8 cellular contexts compared by ENCODE assay signal in the genomic region with DNA sequence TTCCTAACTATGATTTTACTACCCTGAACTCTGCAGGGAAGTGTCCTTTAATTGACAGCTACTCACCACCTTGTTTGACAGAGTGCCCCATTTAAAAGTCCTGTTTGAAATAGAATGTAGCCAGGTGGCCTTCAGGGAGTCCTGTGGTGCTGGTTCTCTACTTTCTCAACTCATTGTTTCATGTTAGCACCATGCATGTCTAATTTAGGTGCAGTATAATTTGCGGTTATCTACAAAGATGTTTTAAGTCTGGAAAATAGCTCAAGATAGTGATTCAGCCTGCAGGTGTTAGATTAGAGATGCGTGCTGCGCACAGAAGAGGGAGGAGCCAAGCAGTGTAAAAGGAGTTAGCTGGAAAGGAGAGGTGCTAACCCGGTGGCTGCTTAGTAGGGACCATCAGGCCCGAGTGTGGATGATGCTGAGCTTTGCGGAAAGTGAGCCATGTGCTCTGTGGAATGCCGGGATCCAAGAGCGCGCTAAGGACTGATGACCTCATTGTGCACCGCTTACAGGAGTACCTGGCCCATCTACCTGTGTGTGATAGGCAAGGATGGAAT. TPM values are rescaled to one million over a fixed set of nuclear protein-coding genes. Genes with fewer than 3 reads are reported as not detected.
A peak's percentile ranks its signal among the peaks of the same experiment; 100 is the strongest.
DNase-seq lines count a peak whose midpoint lies in the region; ATAC-seq and TF ChIP-seq lines count a peak whose summit lies in the region.

No MANE protein-coding gene starts in this region.

- peak overlapping the region; percentile 70 to 86 (median 79) for H3K4me3 ChIP-seq in esophagus squamous epithelium
- peak overlapping the region; percentile 83 for H3K4me3 ChIP-seq in retinal pigment epithelial cell (ENCODE audit: low read length)

- peak in 1 of 4 donors; percentile 25 for TF ChIP-seq POLR2A in esophagus squamous epithelium (IDR thresholded peaks at IDR 0.05)

- WGBS in esophagus squamous epithelium, 2 donors: 20 to 23% methylated on average over 10 of the region's 10 CpGs

- H3K4me1 ChIP-seq in esophagus squamous epithelium: peaks cover 23 to 49% (median 28%) of the 10 kb centered on the region in 3 donors

- no peaks in the 10 kb centered on the region for H3K27me3 ChIP-seq in esophagus squamous epithelium

- no peak for TF ChIP-seq CTCF in esophagus squamous epithelium (IDR thresholded peaks at IDR 0.05)
- no peak for TF ChIP-seq CTCF in retinal pigment epithelial cell (conservative IDR thresholded peaks at IDR 0.05; ENCODE audit: low read depth, low read length)
- no peak for TF ChIP-seq CTCF in omental fat pad (IDR thresholded peaks at IDR 0.05)

- peak overlapping the region; percentile 91 to 98 (median 94) for H3K27ac ChIP-seq in esophagus squamous epithelium

- ATAC-seq in GM21381 (IDR thresholded peaks at IDR 0.05; ENCODE audit: unreplicated experiment) (peak; percentile 23), omental fat pad (ENCODE audit: low FRiP score) (no peak)

- intact Hi-C loops in esophagus squamous epithelium (cut with DNase I): no loop called here

- DNase-seq in DMS53 (lab: John Stamatoyannopoulos, UW) (peak; percentile 88), NCI-H128 (lab: John Stamatoyannopoulos, UW; ENCODE audit: unreplicated experiment) (peak; percentile 16), activated T-cell treated with anti-CD3 and anti-CD28 coated beads for 1 hour (ENCODE audit: low read depth) (peak; percentile 43), esophagus squamous epithelium (lab: John Stamatoyannopoulos, UW) (no peak), retinal pigment epithelial cell (ENCODE audit: low read depth) (no peak), GDM1 (lab: John Stamatoyannopoulos, UW) (no peak), omental fat pad (ENCODE audit: low spot score) (no peak)

- H3K36me3 ChIP-seq in esophagus squamous epithelium: peaks cover 0 to 3% (median 0%) of the 10 kb centered on the region in 3 donors

- H3K9me3 ChIP-seq in esophagus squamous epithelium: no peaks in the 10 kb centered on the region

RNA-seq across cellular contexts. Expression of a gene that starts 1.2 kb away (rescaled TPM):
- total RNA-seq in esophagus squamous epithelium: 10 to 100 TPM; 20.0 to 36.3 (median 24.9) TPM
- total RNA-seq in omental fat pad: 10 to 100 TPM; 40.5 to 61.7 (median 57.6) TPM

RNA-seq across cellular contexts. Expression of a gene that starts 22.4 kb away (rescaled TPM):
- total RNA-seq in esophagus squamous epithelium (1 to 10 TPM; 1.3 to 5.0 (median 2.6) TPM), omental fat pad (10 to 100 TPM in 1 of 4 donors, 1 to 10 TPM in 3; 2.6 to 14.7 (median 4.0) TPM)

Comparison
In these comparisons a context has a peak if more than half of its experiments do, and no peak if none do; other contexts are left out.
1. DNase-seq: peak in DMS53 (single experiment), NCI-H128 (single experiment) and activated T-cell treated with anti-CD3 and anti-CD28 coated beads for 1 hour (single experiment); none in esophagus squamous epithelium (single experiment), retinal pigment epithelial cell (single experiment), GDM1 (single experiment) and omental fat pad (single experiment).